Comparison of ENCODE assay signal across 8 cellular contexts in genomic region chr7:51067757-51068156, GRCh38.
DNase-seq lines count a peak whose midpoint lies in the region; ATAC-seq and TF ChIP-seq lines count a peak whose summit lies in the region.

No MANE protein-coding gene starts in this region.

- ATAC-seq in GM19035 (IDR thresholded peaks at IDR 0.05; ENCODE audit: unreplicated experiment) = no peak

- H3K27ac ChIP-seq in KMS-11 = no peak overlapping the region
- no peak overlapping the region for H3K27ac ChIP-seq in SJCRH30
- H3K27ac ChIP-seq in brain microvascular endothelial cell = no peak overlapping the region

- DNase-seq in activated CD8-positive, alpha-beta memory T cell treated with anti-CD3 and anti-CD28 coated beads for 24 hours = peak; percentile 62
- no peak for DNase-seq in activated CD8-positive, alpha-beta memory T cell treated with anti-CD3 and anti-CD28 coated beads, Interleukin-2, amount 50 U/mL, for 48 hours
- DNase-seq in SJCRH30 (peak; percentile 33 to 68), brain microvascular endothelial cell (peak; percentile 83), inferior parietal cortex (ENCODE audit: extremely low spot score) (peak; percentile 82)
- DNase-seq in stimulated activated CD4-positive, alpha-beta T cell treated with anti-CD3 and anti-CD28 coated beads, Interleukin-15, amount 100 ng/mL, for 24 hours = peak; percentile 59

- no peak overlapping the region for H2AFZ ChIP-seq in KMS-11 (ENCODE audit: low read depth)

- in situ Hi-C loops in brain microvascular endothelial cell (cut with HindIII; ENCODE audit: low pct_ligation_motif_present, low sequenced_read_pairs) = no loop called here

- H3K27me3 ChIP-seq in KMS-11 (ENCODE audit: insufficient read depth, low read depth) (no peaks in the 10 kb centered on the region), SJCRH30 (no peaks in the 10 kb centered on the region), brain microvascular endothelial cell (replicated peaks) (no peaks in the 10 kb centered on the region)

- H3K4me3 ChIP-seq in KMS-11 (IDR thresholded peaks at IDR 0.05; ENCODE audit: insufficient read depth, low read depth, low read length) = no peak overlapping the region
- no peak overlapping the region for H3K4me3 ChIP-seq in SJCRH30
- H3K4me3 ChIP-seq in brain microvascular endothelial cell (ENCODE audit: low read depth, low read length) = no peak overlapping the region

- H4K20me1 ChIP-seq in KMS-11 (ENCODE audit: insufficient read depth) = no peaks in the 10 kb centered on the region

- no peaks in the 10 kb centered on the region for H3K36me3 ChIP-seq in KMS-11 (ENCODE audit: insufficient read depth)
- H3K36me3 ChIP-seq in SJCRH30 = no peaks in the 10 kb centered on the region
- H3K36me3 ChIP-seq in brain microvascular endothelial cell (replicated peaks) = no peaks in the 10 kb centered on the region

- TF ChIP-seq CTCF in KMS-11 (conservative IDR thresholded peaks at IDR 0.05; ENCODE audit: low read depth, low read length) (peak; percentile 89), brain microvascular endothelial cell (IDR thresholded peaks at IDR 0.05; ENCODE audit: low read depth, low read length, missing control alignments) (peak; percentile 79)

- no peak overlapping the region for H3K4me2 ChIP-seq in KMS-11

- H3K79me2 ChIP-seq in KMS-11 (ENCODE audit: insufficient read depth, low read depth) = no peaks in the 10 kb centered on the region

- no peaks in the 10 kb centered on the region for H3K9me3 ChIP-seq in SJCRH30 (replicated peaks)

- no peaks in the 10 kb centered on the region for H3K4me1 ChIP-seq in KMS-11 (ENCODE audit: low read depth, poor library complexity, severe bottlenecking)
- H3K4me1 ChIP-seq in SJCRH30 = no peaks in the 10 kb centered on the region

- no peak overlapping the region for H3K9ac ChIP-seq in KMS-11
